Comparison of ENCODE assay signal across 11 cellular contexts in genomic region chr9:33142531-33142930, GRCh38. TPM values are rescaled to one million over a fixed set of nuclear protein-coding genes. Genes with fewer than 3 reads are reported as not detected.
DNase-seq lines count a peak whose midpoint lies in the region; ATAC-seq, FAIRE-seq and TF ChIP-seq lines count a peak whose summit lies in the region.
"Had no signal": no experiment of that assay in that cellular context is flagged by ENCODE, and none has a peak within 500 bp of the region (broad histone marks: within the 10 kb centered on the region; RNA-seq: fewer than 3 reads in every experiment).

No MANE protein-coding gene starts in this region.

- H3K27ac ChIP-seq in OCI-LY3 (ENCODE audit: low read length) (peak overlapping the region; percentile 95), mesenchymal stem cell (ENCODE audit: low read length, poor library complexity, severe bottlenecking) (no peak overlapping the region), small intestine (ENCODE audit: low read depth in 1 of 2, low read length in 1 of 2) (no peak overlapping the region)

- no peak overlapping the region for H2BK12ac ChIP-seq in mesenchymal stem cell (ENCODE audit: low read length in 2 of 2)

- H2AK5ac ChIP-seq in mesenchymal stem cell (ENCODE audit: low read length, severe bottlenecking) = peak overlapping the region; percentile 27

- peaks cover 8% of the 10 kb centered on the region for H4K20me1 ChIP-seq in OCI-LY3 (ENCODE audit: insufficient read depth, low read length)

- H2BK120ac ChIP-seq in mesenchymal stem cell (ENCODE audit: low read depth, low read length) = no peak overlapping the region

- TF ChIP-seq CTCF in GM12865 (IDR thresholded peaks at IDR 0.05; ENCODE audit: insufficient read depth, low read depth, low read length, missing control alignments) (no peak), OCI-LY3 (IDR thresholded peaks at IDR 0.05; ENCODE audit: low read depth, low read length) (no peak)

- no peak overlapping the region for H3K23ac ChIP-seq in mesenchymal stem cell (ENCODE audit: low read length in 2 of 2)

- H2BK5ac ChIP-seq in mesenchymal stem cell (ENCODE audit: low read depth, low read length, poor library complexity, severe bottlenecking) = no peak overlapping the region

- no peaks in the 10 kb centered on the region for H3K27me3 ChIP-seq in OCI-LY3 (ENCODE audit: low read depth, low read length)
- no peaks in the 10 kb centered on the region for H3K27me3 ChIP-seq in mesenchymal stem cell (ENCODE audit: control insufficient read depth in 1 of 2, insufficient read depth in 1 of 2, low read length in 2 of 2)
- no peaks in the 10 kb centered on the region for H3K27me3 ChIP-seq in small intestine (ENCODE audit: control insufficient read depth in 2 of 2, insufficient read depth in 2 of 2, low read length in 2 of 2)

- peaks cover 100% of the 10 kb centered on the region for H3K79me2 ChIP-seq in OCI-LY3 (ENCODE audit: low read length)

- H3K4me1 ChIP-seq in OCI-LY3 (ENCODE audit: low read length) (peaks cover 97% of the 10 kb centered on the region), mesenchymal stem cell (ENCODE audit: control insufficient read depth, insufficient read depth, low read depth, low read length) (peaks cover 31% of the 10 kb centered on the region), small intestine (ENCODE audit: control insufficient read depth in 2 of 2, insufficient read depth in 1 of 2, low read depth in 1 of 2, low read length in 1 of 2) (peaks cover 2 to 18% of the 10 kb centered on the region in 2 donors)

- no peak overlapping the region for H2AFZ ChIP-seq in OCI-LY3 (ENCODE audit: low read depth, low read length)
- no peak overlapping the region for H2AFZ ChIP-seq in mesenchymal stem cell (ENCODE audit: low read depth, low read length)

- DNase-seq in GM12865 (ENCODE audit: low read depth) (peak; percentile 84), mesenchymal stem cell (no peak), SKM-1 treated with dmso at 0.1 percent for 144 hours (lab: John Stamatoyannopoulos, UW; ENCODE audit: unreplicated experiment) (no peak), nucleus accumbens (lab: John Stamatoyannopoulos, UW) (no peak), small intestine (no peak), mucosa of gallbladder (ENCODE audit: low spot score) (no peak)
- DNase-seq: DMS 273 treated with DMSO at 0.1 percent for 48 hours; effector CD8-positive, alpha-beta T cell; NCI-H187 had no signal

- H3K4me2 ChIP-seq in OCI-LY3 (ENCODE audit: low read length) = peak overlapping the region; percentile 79
- no peak overlapping the region for H3K4me2 ChIP-seq in mesenchymal stem cell (ENCODE audit: low read length, poor library complexity, severe bottlenecking)

- peak; percentile 35 for ATAC-seq in GM19467 (IDR thresholded peaks at IDR 0.05; ENCODE audit: unreplicated experiment)

- H3K36me3 ChIP-seq in OCI-LY3 (replicated peaks; ENCODE audit: low read depth, low read length) (peaks cover 9% of the 10 kb centered on the region), mesenchymal stem cell (ENCODE audit: control insufficient read depth in 1 of 2, insufficient read depth in 2 of 2, low read depth in 1 of 2, low read length in 2 of 2) (peaks cover 0 to 5% of the 10 kb centered on the region in 2 experiments), small intestine (ENCODE audit: control insufficient read depth in 2 of 2, insufficient read depth in 2 of 2, low read length in 2 of 2) (no peaks in the 10 kb centered on the region)

- no peak overlapping the region for H3K14ac ChIP-seq in mesenchymal stem cell (ENCODE audit: low read length in 2 of 2)

- no peak overlapping the region for H4K8ac ChIP-seq in mesenchymal stem cell (ENCODE audit: low read length)

- H3K79me1 ChIP-seq in mesenchymal stem cell (replicated peaks; ENCODE audit: low read length, poor library complexity, severe bottlenecking) = peaks cover 28% of the 10 kb centered on the region

- WGBS in mesenchymal stem cell = 92% methylated on average over 5 of the region's 5 CpGs
- 73 to 93% (median 83%) methylated on average over 5 of the region's 5 CpGs for WGBS in small intestine, 3 donors

- peak overlapping the region; percentile 36 for H3K4me3 ChIP-seq in GM12865 (ENCODE audit: low read depth, low read length)
- peak overlapping the region; percentile 14; the same call in 1 of the 2 replicates for H3K4me3 ChIP-seq in OCI-LY3 (ENCODE audit: low read length)
- H3K4me3 ChIP-seq in mesenchymal stem cell (ENCODE audit: insufficient read depth in 1 of 2, low read depth in 1 of 2, low read length in 2 of 2) = peak overlapping the region in 1 of 2 experiments; percentile 27
- H3K4me3 ChIP-seq in small intestine (ENCODE audit: low read depth in 1 of 2, low read length in 2 of 2) = no peak overlapping the region

- no peak overlapping the region for H3K4ac ChIP-seq in mesenchymal stem cell (ENCODE audit: low read depth in 1 of 2, low read length in 2 of 2)

- no peaks in the 10 kb centered on the region for H3K9me3 ChIP-seq in OCI-LY3 (ENCODE audit: insufficient read depth, low read length)
- no peaks in the 10 kb centered on the region for H3K9me3 ChIP-seq in mesenchymal stem cell (ENCODE audit: control insufficient read depth, low read length)
- no peaks in the 10 kb centered on the region for H3K9me3 ChIP-seq in small intestine (ENCODE audit: control insufficient read depth, low read depth)

- no peak overlapping the region for H2BK15ac ChIP-seq in mesenchymal stem cell (ENCODE audit: low read depth, poor library complexity, severe bottlenecking)

- H3K9ac ChIP-seq in OCI-LY3 (ENCODE audit: low read length) (peak overlapping the region; percentile 62; the same call in 1 of the 2 replicates), mesenchymal stem cell (ENCODE audit: low read length) (no peak overlapping the region)

- no peak overlapping the region for H4K91ac ChIP-seq in mesenchymal stem cell (ENCODE audit: low read length)

- no peak for FAIRE-seq in small intestine (lab: Jason Lieb, UNC)

- H3K18ac ChIP-seq in mesenchymal stem cell (ENCODE audit: low read depth in 1 of 2, low read length in 2 of 2) = no peak overlapping the region

RNA-seq across cellular contexts. Expression of gene B4GALT1, which starts 24.6 kb away (rescaled TPM):
- polyA plus RNA-seq in mesenchymal stem cell (2013, experiment 1 of 2) = 58.5 TPM
- 58.1 TPM for polyA plus RNA-seq in mesenchymal stem cell (2013, experiment 2 of 2)
- 10 to 100 TPM; 11.9 to 49.6 (median 14.9) TPM for polyA plus RNA-seq in small intestine
- total RNA-seq in mucosa of gallbladder = 66.8 TPM

Comparison
In these comparisons a context has a peak if more than half of its experiments do, and no peak if none do; other contexts are left out.
1. H3K4me3 ChIP-seq: peak in GM12865 (single experiment) and OCI-LY3 (single experiment); none in small intestine (0 of 2).